ENCODE assay signal across 10 cellular contexts in the genomic region with DNA sequence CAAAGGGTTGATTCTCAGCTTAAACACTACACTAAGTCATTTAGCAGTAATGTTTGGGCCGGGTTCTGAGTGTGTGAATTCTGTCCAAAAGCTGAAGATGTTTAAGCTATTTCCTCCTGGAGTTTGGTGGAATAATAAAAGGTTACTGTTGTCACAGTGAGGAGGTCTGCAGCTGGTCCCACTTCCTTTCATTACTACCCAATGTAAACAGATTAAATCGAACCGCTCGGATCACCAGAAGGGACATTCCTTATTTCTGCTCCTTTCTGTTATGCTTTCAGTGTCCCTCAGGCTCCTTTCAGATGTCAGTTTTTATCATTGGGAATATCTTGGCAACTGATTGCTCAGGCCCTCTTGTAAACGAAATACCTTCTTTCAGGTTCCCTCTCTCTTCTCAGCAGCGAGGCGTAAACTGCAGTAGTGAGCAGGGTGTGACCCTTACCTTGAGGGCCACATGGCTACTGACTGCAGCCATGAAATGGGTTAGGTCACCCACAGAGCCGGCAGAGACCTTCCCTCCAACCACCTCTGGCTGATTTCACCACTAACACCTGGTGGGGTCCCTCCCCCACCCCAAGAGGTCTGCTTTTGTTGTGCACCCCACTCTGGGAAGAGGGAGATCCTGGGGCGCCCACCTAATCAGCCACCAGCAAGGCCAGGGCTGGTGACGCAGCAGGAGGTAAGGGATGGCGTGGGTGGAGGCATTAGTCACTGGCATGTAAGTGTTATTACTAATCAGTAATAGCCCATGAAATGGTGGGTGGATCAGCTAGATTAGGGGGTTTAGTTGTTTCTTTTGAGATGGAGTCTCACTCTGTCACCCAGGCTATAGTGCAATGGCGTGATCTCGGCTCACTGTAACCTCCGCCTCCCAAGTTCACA.
DNase-seq lines count a peak whose midpoint lies in the region; ATAC-seq and TF ChIP-seq lines count a peak whose summit lies in the region.
"Had no signal": no experiment of that assay in that cellular context is flagged by ENCODE, and none has a peak within 500 bp of the region (broad histone marks: within the 10 kb centered on the region; RNA-seq: fewer than 3 reads in every experiment).

No MANE protein-coding gene starts in this region.

- H3K36me3 Mint-ChIP-seq in activated CD4-positive, alpha-beta memory T cell treated with anti-CD3 and anti-CD28 coated beads for 36 hours, result peaks cover 25% of the 10 kb centered on the region
- peaks cover 36% of the 10 kb centered on the region for H3K36me3 Mint-ChIP-seq in activated CD4-positive, alpha-beta memory T cell treated with anti-CD3 and anti-CD28 coated beads, Interleukin-2, amount 10 ng/mL, durations not matched to agents 7 days and 5 days (ENCODE audit: low read depth)
- H3K36me3 Mint-ChIP-seq in activated T-cell treated with anti-CD3 and anti-CD28 coated beads, Interleukin-2, amount 50 U/mL, for 24 hours (ENCODE audit: low read depth), result peaks cover 57% of the 10 kb centered on the region

- CTCF ChIA-PET in activated CD4-positive, alpha-beta memory T cell treated with anti-CD3 and anti-CD28 coated beads for 36 hours (lab: Charles Lee), result interaction anchor here (0.6 to 1.2 kb wide), 3 partner anchors 101 to 189 kb away, joined by 3 to 4 read pairs (median 3); no protein-coding TSS in a partner anchor
- CTCF ChIA-PET in activated CD4-positive, alpha-beta memory T cell treated with anti-CD3 and anti-CD28 coated beads, Interleukin-2, amount 10 ng/mL, durations not matched to agents 7 days and 5 days (lab: Charles Lee), result interaction anchor here (1.3 kb wide), 1 partner anchor 185 kb away, joined by 6 read pairs; no protein-coding TSS in a partner anchor

- peaks cover 6% of the 10 kb centered on the region for H3K36me3 ChIP-seq in hepatocyte (replicated peaks; ENCODE audit: insufficient read depth, low read depth)
- H3K36me3 ChIP-seq in aorta (ENCODE audit: control insufficient read depth in 1 of 2, insufficient read depth in 2 of 2, low read length in 1 of 2), result peaks cover 2% of the 10 kb centered on the region in 2 donors
- peaks cover 4% of the 10 kb centered on the region for H3K36me3 ChIP-seq in H7 (replicated peaks; ENCODE audit: control insufficient read depth, insufficient read depth, low read length)
- H3K36me3 ChIP-seq: BE2C had no signal

- POLR2A ChIA-PET in activated CD4-positive, alpha-beta memory T cell treated with anti-CD3 and anti-CD28 coated beads for 36 hours (lab: Charles Lee), result no interaction called here
- POLR2A ChIA-PET in activated CD4-positive, alpha-beta memory T cell treated with anti-CD3 and anti-CD28 coated beads, Interleukin-2, amount 10 ng/mL, durations not matched to agents 7 days and 5 days (lab: Charles Lee), result no interaction called here

- H3K9me3 Mint-ChIP-seq in activated CD4-positive, alpha-beta memory T cell treated with anti-CD3 and anti-CD28 coated beads for 36 hours, result no peaks in the 10 kb centered on the region
- no peaks in the 10 kb centered on the region for H3K9me3 Mint-ChIP-seq in activated CD4-positive, alpha-beta memory T cell treated with anti-CD3 and anti-CD28 coated beads, Interleukin-2, amount 10 ng/mL, durations not matched to agents 7 days and 5 days
- H3K9me3 Mint-ChIP-seq in activated T-cell treated with anti-CD3 and anti-CD28 coated beads, Interleukin-2, amount 50 U/mL, for 24 hours, result no peaks in the 10 kb centered on the region

- no peaks in the 10 kb centered on the region for H3K27me3 Mint-ChIP-seq in activated CD4-positive, alpha-beta memory T cell treated with anti-CD3 and anti-CD28 coated beads for 36 hours
- no peaks in the 10 kb centered on the region for H3K27me3 Mint-ChIP-seq in activated CD4-positive, alpha-beta memory T cell treated with anti-CD3 and anti-CD28 coated beads, Interleukin-2, amount 10 ng/mL, durations not matched to agents 7 days and 5 days
- no peaks in the 10 kb centered on the region for H3K27me3 Mint-ChIP-seq in activated T-cell treated with anti-CD3 and anti-CD28 coated beads, Interleukin-2, amount 50 U/mL, for 24 hours

- no peaks in the 10 kb centered on the region for H3K79me2 ChIP-seq in hepatocyte

- no peak overlapping the region for H3K4me3 ChIP-seq in hepatocyte
- no peak overlapping the region for H3K4me3 ChIP-seq in aorta (ENCODE audit: low read length in 2 of 2)
- no peak overlapping the region for H3K4me3 ChIP-seq in H7 (ENCODE audit: insufficient read depth, low read depth, low read length)
- H3K4me3 ChIP-seq: cardiac muscle cell had no signal

- peak overlapping the region; percentile 18 for H3K4me2 ChIP-seq in hepatocyte

- H3K4me1 Mint-ChIP-seq in activated CD4-positive, alpha-beta memory T cell treated with anti-CD3 and anti-CD28 coated beads for 36 hours (ENCODE audit: low read depth), result no peaks in the 10 kb centered on the region
- no peaks in the 10 kb centered on the region for H3K4me1 Mint-ChIP-seq in activated CD4-positive, alpha-beta memory T cell treated with anti-CD3 and anti-CD28 coated beads, Interleukin-2, amount 10 ng/mL, durations not matched to agents 7 days and 5 days
- H3K4me1 Mint-ChIP-seq in activated T-cell treated with anti-CD3 and anti-CD28 coated beads, Interleukin-2, amount 50 U/mL, for 24 hours (ENCODE audit: low read depth), result peaks cover 8% of the 10 kb centered on the region

- TF ChIP-seq CTCF in hepatocyte (IDR thresholded peaks at IDR 0.05; ENCODE audit: poor library complexity), result no peak

- no peaks in the 10 kb centered on the region for H4K20me1 ChIP-seq in hepatocyte (ENCODE audit: insufficient read depth, poor library complexity, severe bottlenecking)

- H3K4me1 ChIP-seq in hepatocyte (ENCODE audit: insufficient read depth) (peaks cover 31% of the 10 kb centered on the region), aorta (ENCODE audit: control insufficient read depth in 1 of 2, insufficient read depth in 2 of 2, low read length in 2 of 2) (no peaks in the 10 kb centered on the region)

- no peaks in the 10 kb centered on the region for H3K9me3 ChIP-seq in hepatocyte (ENCODE audit: low read depth)
- H3K9me3 ChIP-seq in aorta (ENCODE audit: control insufficient read depth, low read length), result no peaks in the 10 kb centered on the region
- H3K9me3 ChIP-seq: BE2C had no signal

- H2AFZ ChIP-seq in hepatocyte, result no peak overlapping the region

- ATAC-seq in aorta (ENCODE audit: low FRiP score) (no peak), GM21825 (IDR thresholded peaks at IDR 0.05; ENCODE audit: unreplicated experiment) (no peak)

- H3K27ac Mint-ChIP-seq in activated CD4-positive, alpha-beta memory T cell treated with anti-CD3 and anti-CD28 coated beads for 36 hours, result no peak overlapping the region
- H3K27ac Mint-ChIP-seq in activated CD4-positive, alpha-beta memory T cell treated with anti-CD3 and anti-CD28 coated beads, Interleukin-2, amount 10 ng/mL, durations not matched to agents 7 days and 5 days, result no peak overlapping the region
- no peak overlapping the region for H3K27ac Mint-ChIP-seq in activated T-cell treated with anti-CD3 and anti-CD28 coated beads, Interleukin-2, amount 50 U/mL, for 24 hours

- peak; percentile 42 for DNase-seq in activated CD4-positive, alpha-beta memory T cell treated with anti-CD3 and anti-CD28 coated beads for 36 hours
- no peak for DNase-seq in activated CD4-positive, alpha-beta memory T cell treated with anti-CD3 and anti-CD28 coated beads, Interleukin-2, amount 10 ng/mL, durations not matched to agents 7 days and 5 days
- peak; percentile 42 for DNase-seq in activated T-cell treated with anti-CD3 and anti-CD28 coated beads, Interleukin-2, amount 50 U/mL, for 24 hours
- no peak for DNase-seq in hepatocyte (ENCODE audit: low spot score)
- peak; percentile 13 to 20 for DNase-seq in stimulated activated CD8-positive, alpha-beta memory T cell treated with anti-CD3 and anti-CD28 coated beads, Interleukin-7, amount 100 ng/mL, for 4 hours (ENCODE audit: low read depth in 2 of 2)
- DNase-seq in aorta, result no peak
- no peak for DNase-seq in H7
- DNase-seq: BE2C had no signal

- intact Hi-C loops in activated CD4-positive, alpha-beta memory T cell treated with anti-CD3 and anti-CD28 coated beads for 36 hours (cut with micrococcal nuclease), result no loop called here
- intact Hi-C loops in aorta (cut with DNase I), result no loop called here

- no peaks in the 10 kb centered on the region for H3K9me2 ChIP-seq in hepatocyte (replicated peaks; ENCODE audit: insufficient read depth)

- H3K27me3 ChIP-seq in hepatocyte (no peaks in the 10 kb centered on the region), aorta (ENCODE audit: control insufficient read depth in 1 of 2, insufficient read depth in 2 of 2, low read length in 1 of 2) (no peaks in the 10 kb centered on the region), H7 (ENCODE audit: control insufficient read depth, insufficient read depth, low read length) (no peaks in the 10 kb centered on the region)
- H3K27me3 ChIP-seq: BE2C, cardiac muscle cell had no signal

- 67% methylated on average over 13 of the region's 14 CpGs for WGBS in hepatocyte (ENCODE audit: low lambda C conversion rate, missing lambda C conversion rate)
- 74 to 76% methylated on average over 14 of the region's 14 CpGs for WGBS in aorta, 2 donors

- no peak overlapping the region for H3K4me3 Mint-ChIP-seq in activated CD4-positive, alpha-beta memory T cell treated with anti-CD3 and anti-CD28 coated beads for 36 hours
- no peak overlapping the region for H3K4me3 Mint-ChIP-seq in activated CD4-positive, alpha-beta memory T cell treated with anti-CD3 and anti-CD28 coated beads, Interleukin-2, amount 10 ng/mL, durations not matched to agents 7 days and 5 days
- H3K4me3 Mint-ChIP-seq in activated T-cell treated with anti-CD3 and anti-CD28 coated beads, Interleukin-2, amount 50 U/mL, for 24 hours, result no peak overlapping the region

- peak overlapping the region; percentile 18 for H3K27ac ChIP-seq in hepatocyte
- H3K27ac ChIP-seq in aorta (ENCODE audit: low read depth in 1 of 2, low read length in 2 of 2), result no peak overlapping the region
- H3K27ac ChIP-seq: cardiac muscle cell had no signal

Comparison
In these comparisons a context has a peak if more than half of its experiments do, and no peak if none do; other contexts are left out.
1. DNase-seq: peak in activated CD4-positive, alpha-beta memory T cell treated with anti-CD3 and anti-CD28 coated beads for 36 hours (single experiment), activated T-cell treated with anti-CD3 and anti-CD28 coated beads, Interleukin-2, amount 50 U/mL, for 24 hours (single experiment) and stimulated activated CD8-positive, alpha-beta memory T cell treated with anti-CD3 and anti-CD28 coated beads, Interleukin-7, amount 100 ng/mL, for 4 hours (2 of 2); none in activated CD4-positive, alpha-beta memory T cell treated with anti-CD3 and anti-CD28 coated beads, Interleukin-2, amount 10 ng/mL, durations not matched to agents 7 days and 5 days (single experiment), hepatocyte (single experiment), aorta (0 of 2) and H7 (single experiment).